ENCODE assay signal across 34 cellular contexts in the genomic region with DNA sequence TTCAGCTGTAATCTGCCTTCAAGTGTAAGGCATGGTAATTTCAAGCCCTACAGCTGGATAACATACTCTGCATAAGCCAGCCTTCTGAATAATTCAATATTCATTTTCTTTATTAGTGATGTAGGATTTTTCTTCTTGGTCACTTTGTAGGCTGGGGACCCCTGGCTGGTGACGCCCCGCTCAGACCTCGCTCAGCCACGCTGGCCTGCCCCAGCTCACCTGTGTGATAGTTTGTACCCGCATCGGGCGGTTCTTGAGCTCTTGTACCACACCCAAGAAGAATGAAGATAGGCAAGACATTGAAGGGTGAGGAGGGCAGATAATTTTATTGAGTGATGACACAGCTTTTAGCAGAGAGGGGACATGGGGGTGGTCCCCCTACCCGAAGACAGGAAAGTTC. TPM values are rescaled to one million over a fixed set of nuclear protein-coding genes. Genes with fewer than 3 reads are reported as not detected.
"Had no signal": no experiment of that assay in that cellular context is flagged by ENCODE, and none has a peak within 500 bp of the region (broad histone marks: within the 10 kb centered on the region; RNA-seq: fewer than 3 reads in every experiment).

No MANE protein-coding gene starts in this region.

- H3K27me3 ChIP-seq: heart right ventricle, hepatocyte, neural progenitor cell, ovary, right atrium auricular region, right lobe of liver, tibial nerve, uterus had no signal

- H3K9me3 ChIP-seq: mucosa of descending colon, ovary, right lobe of liver, uterus had no signal

- ATAC-seq: heart right ventricle; mucosa of descending colon; naive thymus-derived CD4-positive, alpha-beta T cell; natural killer cell treated with Interleukin-12 subunit alpha and Interleukin-12 subunit beta and Interleukin-15 and Interleukin-18, amount 100 ng/mL, for 72 hours; right lobe of liver; stimulated activated naive CD8-positive, alpha-beta T cell treated with anti-CD3 and anti-CD28 coated beads, Interleukin-15, amount 100 ng/mL, for 72 hours had no signal

- H3K4me3 Mint-ChIP-seq: naive thymus-derived CD4-positive, alpha-beta T cell; natural killer cell treated with Interleukin-12 subunit alpha and Interleukin-12 subunit beta and Interleukin-15 and Interleukin-18, amount 100 ng/mL, for 72 hours; neural progenitor cell; stimulated activated naive CD8-positive, alpha-beta T cell treated with anti-CD3 and anti-CD28 coated beads, Interleukin-15, amount 100 ng/mL, for 72 hours; type B pancreatic cell had no signal

- H3K36me3 Mint-ChIP-seq: neural progenitor cell, type B pancreatic cell had no signal

- H3K4me1 Mint-ChIP-seq: neural progenitor cell had no signal

- H3K27ac Mint-ChIP-seq: naive thymus-derived CD4-positive, alpha-beta T cell; neural progenitor cell; progenitor cell of endocrine pancreas; stimulated activated naive CD8-positive, alpha-beta T cell treated with anti-CD3 and anti-CD28 coated beads, Interleukin-15, amount 100 ng/mL, for 72 hours; type B pancreatic cell had no signal

- H3K9me3 Mint-ChIP-seq: natural killer cell treated with Interleukin-12 subunit alpha and Interleukin-12 subunit beta and Interleukin-15 and Interleukin-18, amount 100 ng/mL, for 72 hours; type B pancreatic cell had no signal

- H3K36me3 ChIP-seq: heart right ventricle, left ventricle myocardium inferior, neural progenitor cell, ovary, right atrium auricular region, right lobe of liver, tibial nerve, uterus had no signal

- H3K27me3 Mint-ChIP-seq: progenitor cell of endocrine pancreas, type B pancreatic cell had no signal

- H3K4me1 ChIP-seq: left ventricle myocardium inferior, neural progenitor cell, right atrium auricular region, right lobe of liver, tibial nerve, uterus had no signal

- H3K4me3 ChIP-seq: heart right ventricle, hepatocyte, left ventricle myocardium inferior, lung, mucosa of descending colon, neural progenitor cell, ovary, right atrium auricular region, right lobe of liver, smooth muscle cell, tibial nerve, uterus had no signal

- DNase-seq: heart right ventricle; islet precursor cell; left ventricle myocardium inferior; midbrain; mucosa of descending colon; naive thymus-derived CD4-positive, alpha-beta T cell; ovary; right lobe of liver; stimulated activated CD4-positive, alpha-beta T cell treated with anti-CD3 and anti-CD28 coated beads, Interleukin-1b, Interleukin-23, amount 100 ng/mL, for 48 hours; stimulated activated CD4-positive, alpha-beta T cell treated with anti-CD3 and anti-CD28 coated beads, Interleukin-2, amount 100 ng/mL, for 48 hours; stimulated activated CD4-positive, alpha-beta T cell treated with anti-CD3 and anti-CD28 coated beads, Interleukin-4, amount 100 ng/mL, for 4 hours; stimulated activated naive CD4-positive, alpha-beta T cell treated with Interleukin-2 at 50 U/mL for 16 hours; stimulated activated naive CD8-positive, alpha-beta T cell treated with anti-CD3 and anti-CD28 coated beads, Interleukin-15, amount 100 ng/mL, for 72 hours; substantia nigra; uterus had no signal

RNA-seq across cellular contexts. Expression of gene SOX30, which starts 33.9 kb away (rescaled TPM):
- total RNA-seq: hepatocyte; mesenteric fat pad; natural killer cell treated with Interleukin-12 subunit alpha and Interleukin-12 subunit beta and Interleukin-15 and Interleukin-18, amount 100 ng/mL, for 72 hours; progenitor cell of endocrine pancreas; pulmonary artery endothelial cell; skeletal muscle tissue; temporal lobe; uterus had no signal

RNA-seq across cellular contexts. Expression of gene C5orf52, which starts 53.0 kb away (rescaled TPM):
- total RNA-seq: heart right ventricle; hepatocyte; kidney epithelial cell; left ventricle myocardium inferior; lower leg skin; lung; mesenteric fat pad; myocyte; naive thymus-derived CD4-positive, alpha-beta T cell; natural killer cell treated with Interleukin-12 subunit alpha and Interleukin-12 subunit beta and Interleukin-15 and Interleukin-18, amount 100 ng/mL, for 72 hours; omental fat pad; ovary; progenitor cell of endocrine pancreas; pulmonary artery endothelial cell; renal cortical epithelial cell; right atrium auricular region; right lobe of liver; skeletal muscle tissue; smooth muscle cell; temporal lobe; tibial nerve; ureter; uterus had no signal
